In genomic region chr9:126403451-126403850, GRCh38 we compare ENCODE assay signal across 17 cellular contexts.
A peak's percentile ranks its signal among the peaks of the same experiment; 100 is the strongest.
DNase-seq lines count a peak whose midpoint lies in the region; ATAC-seq and TF ChIP-seq lines count a peak whose summit lies in the region.
"Had no signal": no experiment of that assay in that cellular context is flagged by ENCODE, and none has a peak within 500 bp of the region (broad histone marks: within the 10 kb centered on the region; RNA-seq: fewer than 3 reads in every experiment).

No MANE protein-coding gene starts in this region.

- H3K9me3 ChIP-seq in BLaER1 treated with 17β-estradiol and CSF1 and Interleukin-3, amounts not matched to agents 10 nM and 100 nM (replicated peaks in 1 of 11): no peaks in the 10 kb centered on the region
- no peaks in the 10 kb centered on the region for H3K9me3 ChIP-seq in T-helper 17 cell (ENCODE audit: control insufficient read depth, low read length, poor library complexity, severe bottlenecking)
- H3K9me3 ChIP-seq: BE2C had no signal

- H3K4me1 Mint-ChIP-seq in T-helper 17 cell: peaks cover 11% of the 10 kb centered on the region

- ATAC-seq in T-helper 17 cell (no peak), HG02973 (IDR thresholded peaks at IDR 0.05; ENCODE audit: unreplicated experiment) (no peak), HG02970 (IDR thresholded peaks at IDR 0.05; ENCODE audit: low FRiP score, unreplicated experiment) (no peak)
- ATAC-seq: Panc1 had no signal

- peaks cover 2% of the 10 kb centered on the region for H3K36me3 Mint-ChIP-seq in T-helper 17 cell (ENCODE audit: low read depth)

- H3K4me2 ChIP-seq in BLaER1 treated with 17β-estradiol and CSF1 and Interleukin-3, amounts not matched to agents 10 nM and 100 nM: peak overlapping the region in 10 of 11 experiments; percentile 6 to 76 (median 45); a peak in 14 of 22 replicates

- no peaks in the 10 kb centered on the region for H3K27me3 ChIP-seq in BLaER1 treated with 17β-estradiol and CSF1 and Interleukin-3, amounts not matched to agents 10 nM and 100 nM
- H3K27me3 ChIP-seq: BE2C had no signal

- no peak overlapping the region; a peak in 1 of 22 replicates for H3K9ac ChIP-seq in BLaER1 treated with 17β-estradiol and CSF1 and Interleukin-3, amounts not matched to agents 10 nM and 100 nM

- no peak overlapping the region for H3K4me3 ChIP-seq in BLaER1 treated with 17β-estradiol and CSF1 and Interleukin-3, amounts not matched to agents 10 nM and 100 nM
- no peak overlapping the region for H3K4me3 ChIP-seq in foreskin fibroblast (ENCODE audit: low read depth in 1 of 2, low read length in 2 of 2)
- H3K4me3 ChIP-seq: SK-N-MC had no signal

- H3K4me3 Mint-ChIP-seq in T-helper 17 cell: peak overlapping the region; percentile 57

- no peak overlapping the region for H3K27ac ChIP-seq in BLaER1 treated with 17β-estradiol and CSF1 and Interleukin-3, amounts not matched to agents 10 nM and 100 nM
- H3K27ac ChIP-seq: SK-N-MC had no signal

- H3K27ac Mint-ChIP-seq in T-helper 17 cell: peak overlapping the region; percentile 81

- DNase-seq in GM04504 (ENCODE audit: low read depth) (peak; percentile 34), T-helper 17 cell (no peak), foreskin fibroblast (peak; percentile 24 to 43), T-helper 2 cell (no peak)
- DNase-seq: BE2C; CD8-positive, alpha-beta memory T cell; GF-D8; NCI-H1436 treated with DMSO at 0.1 percent for 48 hours; NCI-H2081 treated with DMSO at 0.1 percent for 48 hours; NCI-H510A treated with DMSO at 0.1 percent for 48 hours; NCI-H82; T-helper 1 cell had no signal

- no peaks in the 10 kb centered on the region for H3K27me3 Mint-ChIP-seq in T-helper 17 cell
- H3K27me3 Mint-ChIP-seq: CD8-positive, alpha-beta memory T cell had no signal

- H3K4me1 ChIP-seq in BLaER1 treated with 17β-estradiol and CSF1 and Interleukin-3, amounts not matched to agents 10 nM and 100 nM: peaks cover 9 to 62% (median 26%) of the 10 kb centered on the region in 10 experiments; a peak in 18 of 20 replicates

- no peaks in the 10 kb centered on the region for H3K36me3 ChIP-seq in BLaER1 treated with 17β-estradiol and CSF1 and Interleukin-3, amounts not matched to agents 10 nM and 100 nM
- H3K36me3 ChIP-seq: BE2C had no signal

- H4K20me1 ChIP-seq in BLaER1 treated with 17β-estradiol and CSF1 and Interleukin-3, amounts not matched to agents 10 nM and 100 nM: no peaks in the 10 kb centered on the region

- TF ChIP-seq CTCF in foreskin fibroblast (IDR thresholded peaks at IDR 0.05; ENCODE audit: low read depth, low read length): no peak

Comparison
In these comparisons a context has a peak if more than half of its experiments do, and no peak if none do; other contexts are left out.
1. DNase-seq: peak in GM04504 (single experiment) and foreskin fibroblast (2 of 2); none in T-helper 17 cell (0 of 3) and T-helper 2 cell (0 of 5).